In the genomic region with DNA sequence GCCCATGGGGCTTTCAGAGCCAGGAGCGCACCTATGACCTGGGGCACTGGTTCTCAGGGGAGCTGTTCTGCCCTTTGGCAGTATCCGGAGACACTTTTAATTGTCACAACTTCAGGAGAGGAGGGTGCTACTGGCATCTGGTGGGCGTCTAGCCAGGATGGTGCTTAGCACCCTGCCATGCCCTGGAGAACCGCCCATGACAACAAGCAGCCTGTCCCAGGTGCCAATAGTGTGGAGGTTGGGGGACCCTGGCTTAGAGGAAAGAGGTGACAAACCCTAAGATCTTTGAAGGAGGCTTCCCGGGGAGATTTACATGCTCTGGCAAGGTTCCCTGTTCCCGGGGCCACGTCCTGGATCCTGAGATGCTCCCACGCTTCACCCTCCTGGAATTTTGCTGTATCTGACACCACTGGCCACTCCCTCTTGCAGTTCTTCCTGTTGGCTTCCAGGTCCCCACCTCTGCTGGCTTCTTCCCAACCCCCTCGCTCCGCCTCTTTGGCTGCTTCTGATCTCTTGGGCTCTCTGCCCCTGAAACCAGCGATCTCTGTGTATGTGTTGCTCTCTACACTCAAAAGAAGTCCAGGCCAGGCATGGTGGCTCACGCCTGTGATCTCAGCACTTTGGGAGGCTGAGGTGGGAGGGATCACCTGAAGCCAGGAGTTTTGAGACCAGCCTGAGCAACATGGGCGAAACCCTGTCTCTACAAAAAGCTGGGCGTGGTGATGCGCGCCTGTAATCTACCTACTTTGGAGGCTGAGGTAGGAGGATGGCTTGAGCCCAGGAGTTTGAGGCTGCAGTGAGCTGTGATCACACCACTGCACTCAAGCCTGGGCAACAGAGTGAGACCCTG, we compare ENCODE assay signal across 16 cellular contexts. TPM values are rescaled to one million over a fixed set of nuclear protein-coding genes. Genes with fewer than 3 reads are reported as not detected.
DNase-seq lines count a peak whose midpoint lies in the region; ATAC-seq, FAIRE-seq and TF ChIP-seq lines count a peak whose summit lies in the region.
"Had no signal": no experiment of that assay in that cellular context is flagged by ENCODE, and none has a peak within 500 bp of the region (broad histone marks: within the 10 kb centered on the region; RNA-seq: fewer than 3 reads in every experiment).

No MANE protein-coding gene starts in this region.

- H3K4me3 ChIP-seq in cardiac muscle cell, result no peak overlapping the region
- no peak overlapping the region for H3K4me3 ChIP-seq in sigmoid colon
- H3K4me3 ChIP-seq: BLaER1 had no signal

- no peak for TF ChIP-seq POLR2A in H54 (IDR thresholded peaks at IDR 0.05; ENCODE audit: low read depth, low read length)
- TF ChIP-seq POLR2A in sigmoid colon (IDR thresholded peaks at IDR 0.05), result no peak

- H3K9me3 ChIP-seq in cardiac muscle cell (ENCODE audit: low read depth) (no peaks in the 10 kb centered on the region), sigmoid colon (no peaks in the 10 kb centered on the region)
- H3K9me3 ChIP-seq: BLaER1, neutrophil had no signal

- 30 to 76% methylated on average over 16 of the region's 16 CpGs for WGBS in sigmoid colon, 2 donors

- H3K4me1 ChIP-seq in cardiac muscle cell (ENCODE audit: low read depth) (peaks cover 18% of the 10 kb centered on the region), sigmoid colon (peaks cover 0 to 8% (median 0%) of the 10 kb centered on the region in 4 donors)
- H3K4me1 ChIP-seq: BLaER1 had no signal

- intact Hi-C loops in sigmoid colon (cut with DNase I), result no loop called here

- TF ChIP-seq EP300 in sigmoid colon (IDR thresholded peaks at IDR 0.05), result no peak

- H3K27ac ChIP-seq in VCaP (peak overlapping the region; percentile 40), cardiac muscle cell (peak overlapping the region; percentile 93), sigmoid colon (no peak overlapping the region)
- H3K27ac ChIP-seq: BLaER1, neutrophil had no signal

- H3K36me3 ChIP-seq in cardiac muscle cell (peaks cover 29% of the 10 kb centered on the region), sigmoid colon (peaks cover 0 to 71% (median 2%) of the 10 kb centered on the region in 4 donors)
- H3K36me3 ChIP-seq: neutrophil had no signal

- no peaks in the 10 kb centered on the region for H3K27me3 ChIP-seq in cardiac muscle cell
- no peaks in the 10 kb centered on the region for H3K27me3 ChIP-seq in sigmoid colon
- H3K27me3 ChIP-seq: BLaER1, neutrophil had no signal

- ATAC-seq in GM18511 (IDR thresholded peaks at IDR 0.05; ENCODE audit: unreplicated experiment), result no peak

- FAIRE-seq in H54 (lab: Jason Lieb, UNC), result no peak
- FAIRE-seq: RCC 7860 had no signal

- TF ChIP-seq CTCF in VCaP (conservative IDR thresholded peaks at IDR 0.05) (no peak), cardiac muscle cell (IDR thresholded peaks at IDR 0.05; ENCODE audit: low read depth, low read length) (no peak), sigmoid colon (IDR thresholded peaks at IDR 0.05) (no peak)

- DNase-seq in H54 (ENCODE audit: insufficient read length, low spot score) (peak; percentile 63), cardiac muscle cell (ENCODE audit: low read depth in 1 of 2, low spot score in 1 of 2) (peak in 1 of 2 donors; percentile 89), sigmoid colon (peak; percentile 81)
- DNase-seq in stimulated activated CD4-positive, alpha-beta T cell treated with anti-CD3 and anti-CD28 coated beads, Interleukin-2, amount 100 ng/mL, for 24 hours, result no peak
- DNase-seq in activated CD4-positive, alpha-beta T cell treated with anti-CD3 and anti-CD28 coated beads for 48 hours, result no peak
- DNase-seq in activated CD4-positive, CD25-positive, alpha-beta regulatory T cell treated with anti-CD3 and anti-CD28 coated beads, Interleukin-2, amount 50 U/mL, for 72 hours, result no peak
- DNase-seq: activated naive CD4-positive, alpha-beta T cell treated with anti-CD3 and anti-CD28 coated beads, Interleukin-2, amount 10 ng/mL, durations not matched to agents 7 days and 5 days; Kasumi-1; stimulated activated CD4-positive, alpha-beta T cell treated with anti-CD3 and anti-CD28 coated beads, Interleukin-15, amount 100 ng/mL, for 24 hours; stimulated activated CD8-positive, alpha-beta memory T cell treated with anti-CD3 and anti-CD28 coated beads, Interleukin-4, amount 100 ng/mL, for 48 hours; T-helper 9 cell had no signal

RNA-seq across cellular contexts. Expression of gene FADS3, which starts 31.1 kb away (rescaled TPM):
- total RNA-seq in cardiac muscle cell (42.0 and 42.9 TPM in 2 replicates), sigmoid colon (10 to 100 TPM; 21.1 to 57.9 (median 37.5) TPM)
- polyA plus RNA-seq in cardiac muscle cell (45.0 and 48.0 TPM in 2 replicates), sigmoid colon (10 to 100 TPM in 1 of 3 donors, 1 to 10 TPM in 2; 1.4 to 21.5 (median 3.0) TPM)

RNA-seq across cellular contexts. Expression of gene FADS2, which starts 32.2 kb away (rescaled TPM):
- 103 and 239 TPM in 2 replicates for total RNA-seq in cardiac muscle cell
- 129 and 262 TPM in 2 replicates for polyA plus RNA-seq in cardiac muscle cell
- 10 to 100 TPM in 3 of 4 donors, 1 to 10 TPM in 1; 4.1 to 45.4 (median 25.5) TPM for total RNA-seq in sigmoid colon
- polyA plus RNA-seq in sigmoid colon, result 10 to 100 TPM in 1 of 3 donors, 1 to 10 TPM in 2; 3.6 to 50.2 (median 3.7) TPM

RNA-seq across cellular contexts. Expression of gene FADS1, which starts 43.5 kb away (rescaled TPM):
- total RNA-seq in cardiac muscle cell (114 and 164 TPM in 2 replicates), sigmoid colon (10 to 100 TPM; 11.8 to 17.7 (median 16.6) TPM)
- polyA plus RNA-seq in cardiac muscle cell (183 and 249 TPM in 2 replicates), sigmoid colon (10 to 100 TPM in 1 of 3 donors, 1 to 10 TPM in 2; 1.2 to 12.6 (median 2.1) TPM)

RNA-seq across cellular contexts. Expression of gene RAB3IL1, which starts 57.1 kb away (rescaled TPM):
- total RNA-seq in cardiac muscle cell, result 6.7 and 11.6 TPM in 2 replicates
- 8.3 and 14.6 TPM in 2 replicates for polyA plus RNA-seq in cardiac muscle cell
- 10 to 100 TPM; 12.1 to 23.7 (median 19.6) TPM for total RNA-seq in sigmoid colon
- polyA plus RNA-seq in sigmoid colon, result 10 to 100 TPM in 1 of 3 donors, 1 to 10 TPM in 2; 5.1 to 21.6 (median 7.0) TPM

Comparison
In these comparisons a context has a peak if more than half of its experiments do, and no peak if none do; other contexts are left out.
1. DNase-seq: peak in H54 (single experiment) and sigmoid colon (single experiment); none in stimulated activated CD4-positive, alpha-beta T cell treated with anti-CD3 and anti-CD28 coated beads, Interleukin-2, amount 100 ng/mL, for 24 hours (0 of 2), activated CD4-positive, alpha-beta T cell treated with anti-CD3 and anti-CD28 coated beads for 48 hours (single experiment) and activated CD4-positive, CD25-positive, alpha-beta regulatory T cell treated with anti-CD3 and anti-CD28 coated beads, Interleukin-2, amount 50 U/mL, for 72 hours (single experiment).
2. H3K27ac ChIP-seq: peak in VCaP (single experiment) and cardiac muscle cell (single experiment); none in sigmoid colon (0 of 4).